In the genomic region with DNA sequence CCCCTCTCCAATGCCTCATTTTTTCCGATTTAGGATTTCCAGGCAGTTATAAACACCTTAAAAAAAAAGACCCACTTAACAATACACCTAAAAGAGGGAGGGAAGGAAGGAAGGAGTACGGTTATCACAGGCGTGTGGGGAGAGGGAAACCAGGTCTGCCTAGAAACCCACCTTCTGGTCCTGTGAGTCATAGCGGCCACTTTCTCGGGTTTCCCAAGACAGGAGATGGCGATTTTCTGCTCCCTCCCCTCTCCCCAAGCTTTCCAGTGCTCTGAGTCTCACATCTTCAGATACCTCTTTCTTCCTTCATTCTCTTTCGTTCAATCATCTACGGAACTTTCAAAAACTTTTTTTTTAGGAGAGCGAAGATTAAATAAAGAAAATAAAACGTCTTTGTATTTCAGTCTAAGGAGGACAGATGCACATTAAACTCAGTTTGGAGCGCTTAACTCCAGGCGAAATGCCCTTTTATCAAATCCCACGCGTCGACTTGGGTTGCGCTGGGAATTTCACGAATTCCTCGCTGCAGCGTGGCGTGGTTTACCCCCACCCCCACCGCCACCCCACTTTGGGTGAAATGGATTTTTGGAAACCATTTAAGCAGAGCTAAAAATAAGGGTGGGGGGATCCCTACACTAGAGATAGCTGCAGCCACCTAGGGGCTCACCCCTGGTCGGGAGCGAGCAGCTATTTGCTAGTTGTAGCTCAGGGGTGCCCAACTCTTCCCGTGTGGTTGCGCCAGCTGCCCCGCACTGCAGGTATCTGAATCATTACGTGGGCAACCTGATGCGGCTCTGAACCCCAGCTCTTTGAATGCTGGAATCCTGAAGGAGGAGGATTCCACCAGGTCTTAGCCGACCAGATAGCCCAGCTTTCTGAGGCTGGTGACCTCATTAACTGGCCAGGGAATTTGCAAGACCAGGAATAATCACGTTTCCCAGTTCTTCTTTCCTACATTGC, we compare ENCODE assay signal across 1 cellular context.
A peak's percentile ranks its signal among the peaks of the same experiment; 100 is the strongest.
TF ChIP-seq lines count a peak whose summit lies in the region.

No MANE protein-coding gene starts in this region.

TF ChIP-seq in GM23338, 12 proteins besides CTCF, POLR2A, EP300 and RAD21 (continued from another document):
- TF ChIP-seq ZNF331 (CRISPR knock-in tag; IDR thresholded peaks at IDR 0.05; ENCODE audit: low read depth) = no peak
- no peak for TF ChIP-seq NANOG (IDR thresholded peaks at IDR 0.05; ENCODE audit: borderline replicate concordance)
- TF ChIP-seq, protein P1, sequence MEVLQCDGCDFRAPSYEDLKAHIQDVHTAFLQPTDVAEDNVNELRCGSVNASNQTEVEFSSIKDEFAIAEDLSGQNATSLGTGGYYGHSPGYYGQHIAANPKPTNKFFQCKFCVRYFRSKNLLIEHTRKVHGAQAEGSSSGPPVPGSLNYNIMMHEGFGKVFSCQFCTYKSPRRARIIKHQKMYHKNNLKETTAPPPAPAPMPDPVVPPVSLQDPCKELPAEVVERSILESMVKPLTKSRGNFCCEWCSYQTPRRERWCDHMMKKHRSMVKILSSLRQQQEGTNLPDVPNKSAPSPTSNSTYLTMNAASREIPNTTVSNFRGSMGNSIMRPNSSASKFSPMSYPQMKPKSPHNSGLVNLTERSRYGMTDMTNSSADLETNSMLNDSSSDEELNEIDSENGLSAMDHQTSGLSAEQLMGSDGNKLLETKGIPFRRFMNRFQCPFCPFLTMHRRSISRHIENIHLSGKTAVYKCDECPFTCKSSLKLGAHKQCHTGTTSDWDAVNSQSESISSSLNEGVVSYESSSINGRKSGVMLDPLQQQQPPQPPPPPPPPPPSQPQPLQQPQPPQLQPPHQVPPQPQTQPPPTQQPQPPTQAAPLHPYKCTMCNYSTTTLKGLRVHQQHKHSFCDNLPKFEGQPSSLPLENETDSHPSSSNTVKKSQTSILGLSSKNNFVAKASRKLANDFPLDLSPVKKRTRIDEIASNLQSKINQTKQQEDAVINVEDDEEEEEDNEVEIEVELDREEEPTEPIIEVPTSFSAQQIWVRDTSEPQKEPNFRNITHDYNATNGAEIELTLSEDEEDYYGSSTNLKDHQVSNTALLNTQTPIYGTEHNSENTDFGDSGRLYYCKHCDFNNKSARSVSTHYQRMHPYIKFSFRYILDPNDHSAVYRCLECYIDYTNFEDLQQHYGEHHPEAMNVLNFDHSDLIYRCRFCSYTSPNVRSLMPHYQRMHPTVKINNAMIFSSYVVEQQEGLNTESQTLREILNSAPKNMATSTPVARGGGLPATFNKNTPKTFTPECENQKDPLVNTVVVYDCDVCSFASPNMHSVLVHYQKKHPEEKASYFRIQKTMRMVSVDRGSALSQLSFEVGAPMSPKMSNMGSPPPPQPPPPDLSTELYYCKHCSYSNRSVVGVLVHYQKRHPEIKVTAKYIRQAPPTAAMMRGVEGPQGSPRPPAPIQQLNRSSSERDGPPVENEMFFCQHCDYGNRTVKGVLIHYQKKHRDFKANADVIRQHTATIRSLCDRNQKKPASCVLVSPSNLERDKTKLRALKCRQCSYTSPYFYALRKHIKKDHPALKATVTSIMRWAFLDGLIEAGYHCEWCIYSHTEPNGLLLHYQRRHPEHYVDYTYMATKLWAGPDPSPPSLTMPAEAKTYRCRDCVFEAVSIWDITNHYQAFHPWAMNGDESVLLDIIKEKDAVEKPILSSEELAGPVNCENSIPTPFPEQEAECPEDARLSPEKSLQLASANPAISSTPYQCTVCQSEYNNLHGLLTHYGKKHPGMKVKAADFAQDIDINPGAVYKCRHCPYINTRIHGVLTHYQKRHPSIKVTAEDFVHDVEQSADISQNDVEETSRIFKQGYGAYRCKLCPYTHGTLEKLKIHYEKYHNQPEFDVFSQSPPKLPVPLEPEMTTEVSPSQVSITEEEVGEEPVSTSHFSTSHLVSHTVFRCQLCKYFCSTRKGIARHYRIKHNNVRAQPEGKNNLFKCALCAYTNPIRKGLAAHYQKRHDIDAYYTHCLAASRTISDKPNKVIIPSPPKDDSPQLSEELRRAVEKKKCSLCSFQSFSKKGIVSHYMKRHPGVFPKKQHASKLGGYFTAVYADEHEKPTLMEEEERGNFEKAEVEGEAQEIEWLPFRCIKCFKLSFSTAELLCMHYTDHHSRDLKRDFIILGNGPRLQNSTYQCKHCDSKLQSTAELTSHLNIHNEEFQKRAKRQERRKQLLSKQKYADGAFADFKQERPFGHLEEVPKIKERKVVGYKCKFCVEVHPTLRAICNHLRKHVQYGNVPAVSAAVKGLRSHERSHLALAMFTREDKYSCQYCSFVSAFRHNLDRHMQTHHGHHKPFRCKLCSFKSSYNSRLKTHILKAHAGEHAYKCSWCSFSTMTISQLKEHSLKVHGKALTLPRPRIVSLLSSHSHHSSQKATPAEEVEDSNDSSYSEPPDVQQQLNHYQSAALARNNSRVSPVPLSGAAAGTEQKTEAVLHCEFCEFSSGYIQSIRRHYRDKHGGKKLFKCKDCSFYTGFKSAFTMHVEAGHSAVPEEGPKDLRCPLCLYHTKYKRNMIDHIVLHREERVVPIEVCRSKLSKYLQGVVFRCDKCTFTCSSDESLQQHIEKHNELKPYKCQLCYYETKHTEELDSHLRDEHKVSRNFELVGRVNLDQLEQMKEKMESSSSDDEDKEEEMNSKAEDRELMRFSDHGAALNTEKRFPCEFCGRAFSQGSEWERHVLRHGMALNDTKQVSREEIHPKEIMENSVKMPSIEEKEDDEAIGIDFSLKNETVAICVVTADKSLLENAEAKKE (CRISPR knock-in tag; IDR thresholded peaks at IDR 0.05) = no peak
- peak; percentile 33; the same call in 1 of the 2 replicates for TF ChIP-seq CREB1 (CRISPR knock-in tag; IDR thresholded peaks at IDR 0.05; ENCODE audit: low read depth)
